23 cellular contexts compared by ENCODE assay signal in genomic region chr1:20362856-20363255, GRCh38.
DNase-seq lines count a peak whose midpoint lies in the region; ATAC-seq, FAIRE-seq and TF ChIP-seq lines count a peak whose summit lies in the region.
"Had no signal": no experiment of that assay in that cellular context is flagged by ENCODE, and none has a peak within 500 bp of the region (broad histone marks: within the 10 kb centered on the region; RNA-seq: fewer than 3 reads in every experiment).

No MANE protein-coding gene starts in this region.

- ATAC-seq in heart left ventricle = no peak
- ATAC-seq in HG02571 (IDR thresholded peaks at IDR 0.05; ENCODE audit: unreplicated experiment) = no peak
- ATAC-seq in T-cell (replicated peaks in 1 of 4) = no peak
- ATAC-seq: CD8-positive, alpha-beta T cell; GM12878 had no signal

- 91 to 96% (median 92%) methylated on average over 2 of the region's 2 CpGs for WGBS in heart left ventricle, 4 donors

- H3K27ac Mint-ChIP-seq in T-cell = no peak overlapping the region
- H3K27ac Mint-ChIP-seq: B cell; CD4-positive, CD25-positive, alpha-beta regulatory T cell; CD8-positive, alpha-beta T cell had no signal

- H3K36me3 Mint-ChIP-seq in T-cell = no peaks in the 10 kb centered on the region
- H3K36me3 Mint-ChIP-seq: CD4-positive, CD25-positive, alpha-beta regulatory T cell; CD8-positive, alpha-beta T cell had no signal

- no peaks in the 10 kb centered on the region for H3K4me1 ChIP-seq in osteoblast (ENCODE audit: insufficient read depth, low read length)
- H3K4me1 ChIP-seq in heart left ventricle = peaks cover 0 to 41% (median 13%) of the 10 kb centered on the region in 12 donors
- H3K4me1 ChIP-seq: Caco-2 had no signal

- H3K4me1 Mint-ChIP-seq in T-cell = peaks cover 10 to 16% (median 15%) of the 10 kb centered on the region in 3 donors

- no peaks in the 10 kb centered on the region for H3K9me3 Mint-ChIP-seq in T-cell
- H3K9me3 Mint-ChIP-seq: CD8-positive, alpha-beta T cell had no signal

- H3K4me3 Mint-ChIP-seq in T-cell = no peak overlapping the region
- H3K4me3 Mint-ChIP-seq: B cell; CD4-positive, CD25-positive, alpha-beta regulatory T cell; CD8-positive, alpha-beta T cell had no signal

- peaks cover 61 to 72% of the 10 kb centered on the region in 2 donors for H3K27me3 Mint-ChIP-seq in T-cell

- POLR2A ChIA-PET in T-cell (lab: Charles Lee) = no interaction called here

- H3K79me2 ChIP-seq in osteoblast (ENCODE audit: insufficient read depth, low read length) = no peaks in the 10 kb centered on the region

- H3K9me3 ChIP-seq in osteoblast (ENCODE audit: low read depth, low read length) (no peaks in the 10 kb centered on the region), heart left ventricle (no peaks in the 10 kb centered on the region)
- H3K9me3 ChIP-seq: BLaER1, Caco-2 had no signal

- no peak overlapping the region for H3K27ac ChIP-seq in osteoblast (ENCODE audit: low read depth, low read length)
- no peak overlapping the region for H3K27ac ChIP-seq in heart left ventricle
- H3K27ac ChIP-seq: BLaER1, C4-2B, GM23248 had no signal

- H3K4me3 ChIP-seq in osteoblast (ENCODE audit: insufficient read depth, low read length) = no peak overlapping the region
- no peak overlapping the region for H3K4me3 ChIP-seq in heart left ventricle
- H3K4me3 ChIP-seq: BLaER1, GM12878, GM23248 had no signal

- no peak for TF ChIP-seq CTCF in osteoblast (IDR thresholded peaks at IDR 0.05; ENCODE audit: extremely low read depth, low read depth, low read length)
- no peak for TF ChIP-seq CTCF in heart left ventricle (IDR thresholded peaks at IDR 0.05)

- H3K4me2 ChIP-seq in osteoblast (ENCODE audit: insufficient read depth, low read length) = no peak overlapping the region
- H3K4me2 ChIP-seq: BLaER1 had no signal

- no peaks in the 10 kb centered on the region for H4K20me1 ChIP-seq in osteoblast (ENCODE audit: insufficient read depth, low read length)
- H4K20me1 ChIP-seq: BLaER1 had no signal

- CTCF ChIA-PET in T-cell (lab: Charles Lee) = interaction anchor here in 1 of 2 donors (1.7 kb wide), 1 partner anchor 131 kb away, joined by 3 read pairs; no protein-coding TSS in a partner anchor

- H2AFZ ChIP-seq in osteoblast (ENCODE audit: low read length) = no peak overlapping the region
- H2AFZ ChIP-seq: GM23248 had no signal

- no peak for TF ChIP-seq POLR2A in heart left ventricle (IDR thresholded peaks at IDR 0.05)

- H3K36me3 ChIP-seq in osteoblast (ENCODE audit: insufficient read depth, low read length) = no peaks in the 10 kb centered on the region
- H3K36me3 ChIP-seq in heart left ventricle = no peaks in the 10 kb centered on the region
- H3K36me3 ChIP-seq: BLaER1 had no signal

- DNase-seq in osteoblast (ENCODE audit: insufficient read length, low spot score, missing footprints) (peak; percentile 61), NCI-H748 (lab: John Stamatoyannopoulos, UW; ENCODE audit: unreplicated experiment) (no peak), heart left ventricle (no peak), T-cell (no peak)
- DNase-seq: Caco-2; CD4-positive, CD25-positive, alpha-beta regulatory T cell; CD8-positive, alpha-beta T cell; DMS153; DND-41; GDM1; GM23248; H7; HCEC 1CT had no signal

- intact Hi-C loops in heart left ventricle (cut with DNase I) = loop anchor here in 8 of 10 donors (2.0 to 10.0 kb wide), 6 partner anchors 98 to 148 kb away; no protein-coding TSS in a partner anchor

- FAIRE-seq in G401.6 (lab: Jason Lieb, UNC) = peak; percentile 80
- peak; percentile 58 for FAIRE-seq in TTC549 (lab: Jason Lieb, UNC)
- peak; percentile 33 for FAIRE-seq in colon (lab: Jason Lieb, UNC)
- FAIRE-seq: GM12878, GM19239, H1 had no signal

- H3K27me3 ChIP-seq in osteoblast (ENCODE audit: insufficient read depth, low read length) = peaks cover 66% of the 10 kb centered on the region
- H3K27me3 ChIP-seq in heart left ventricle = peaks cover 6 to 57% (median 27%) of the 10 kb centered on the region in 9 donors
